In genomic region chr9:124137009-124137943, GRCh38 we compare ENCODE assay signal across 1 cellular context.
TF ChIP-seq lines count a peak whose summit lies in the region.

No MANE protein-coding gene starts in this region.

TF ChIP-seq in WTC11, 78 proteins besides CTCF, POLR2A, EP300 and RAD21 (continued from another document):
- no peak for TF ChIP-seq AR (CRISPR knock-in tag; IDR thresholded peaks at IDR 0.05)
- TF ChIP-seq TCF7 (CRISPR knock-in tag; IDR thresholded peaks at IDR 0.05; ENCODE audit: low read depth): no peak
- TF ChIP-seq E2F5 (CRISPR knock-in tag; IDR thresholded peaks at IDR 0.05): no peak
- TF ChIP-seq NR2C2 (CRISPR knock-in tag; IDR thresholded peaks at IDR 0.05): no peak
- no peak for TF ChIP-seq SMAD4 (CRISPR knock-in tag; IDR thresholded peaks at IDR 0.05)
- no peak for TF ChIP-seq SMAD3 (CRISPR knock-in tag; IDR thresholded peaks at IDR 0.05; ENCODE audit: borderline replicate concordance)
- TF ChIP-seq SP1 (CRISPR knock-in tag; conservative IDR thresholded peaks at IDR 0.05): no peak
- TF ChIP-seq NFYB (CRISPR knock-in tag; conservative IDR thresholded peaks at IDR 0.05; ENCODE audit: low read depth): no peak
- no peak for TF ChIP-seq GABPB1 (CRISPR knock-in tag; IDR thresholded peaks at IDR 0.05)
- no peak for TF ChIP-seq CREB1 (CRISPR knock-in tag; IDR thresholded peaks at IDR 0.05)
- TF ChIP-seq NR3C1 (CRISPR knock-in tag; conservative IDR thresholded peaks at IDR 0.05; ENCODE audit: low read depth): no peak
- no peak for TF ChIP-seq ZNF671 (CRISPR knock-in tag; IDR thresholded peaks at IDR 0.05)
- no peak for TF ChIP-seq CDX4 (CRISPR knock-in tag; IDR thresholded peaks at IDR 0.05; ENCODE audit: borderline replicate concordance)
- no peak for TF ChIP-seq EMX1 (CRISPR knock-in tag; IDR thresholded peaks at IDR 0.05)
- TF ChIP-seq NFATC4 (CRISPR knock-in tag; IDR thresholded peaks at IDR 0.05): no peak
- no peak for TF ChIP-seq KAT7 (CRISPR knock-in tag; IDR thresholded peaks at IDR 0.05; ENCODE audit: borderline replicate concordance)
- no peak for TF ChIP-seq GRHL2 (CRISPR knock-in tag; IDR thresholded peaks at IDR 0.05; ENCODE audit: insufficient replicate concordance, severe bottlenecking)
